ENCODE assay signal across 32 cellular contexts in genomic region chr9:23731373-23731772, GRCh38.
"Had no signal": no experiment of that assay in that cellular context is flagged by ENCODE, and none has a peak within 500 bp of the region (broad histone marks: within the 10 kb centered on the region; RNA-seq: fewer than 3 reads in every experiment).

No MANE protein-coding gene starts in this region.

- H3K27ac Mint-ChIP-seq: activated CD4-positive, alpha-beta memory T cell treated with anti-CD3 and anti-CD28 coated beads, Interleukin-2, amount 10 ng/mL, durations not matched to agents 7 days and 5 days; activated CD4-positive, alpha-beta T cell treated with anti-CD3 and anti-CD28 coated beads, Interleukin-2, amount 10 ng/mL, durations not matched to agents 7 days and 5 days; activated naive CD8-positive, alpha-beta T cell; activated T-cell treated with anti-CD3 and anti-CD28 coated beads, Interleukin-2, amount 50 U/mL, for 24 hours; activated T-cell treated with anti-CD3 and anti-CD28 coated beads, Interleukin-2, amount 50 U/mL, for 72 hours; dendritic cell treated with granulocyte-macrophage colony-stimulating factor and Interleukin-4, amounts not matched to agents 40 ng/mL and 50 ng/mL, for 4 days had no signal

- ATAC-seq: activated T-cell treated with anti-CD3 and anti-CD28 coated beads, Interleukin-2, amount 50 U/mL, for 72 hours; gastroesophageal sphincter had no signal

- H3K27me3 Mint-ChIP-seq: activated CD4-positive, alpha-beta memory T cell treated with anti-CD3 and anti-CD28 coated beads, Interleukin-2, amount 10 ng/mL, durations not matched to agents 7 days and 5 days; activated CD4-positive, alpha-beta T cell treated with anti-CD3 and anti-CD28 coated beads, Interleukin-2, amount 10 ng/mL, durations not matched to agents 7 days and 5 days; activated naive CD8-positive, alpha-beta T cell; activated T-cell treated with anti-CD3 and anti-CD28 coated beads, Interleukin-2, amount 50 U/mL, for 24 hours; central memory CD8-positive, alpha-beta T cell; dendritic cell treated with granulocyte-macrophage colony-stimulating factor and Interleukin-4, amounts not matched to agents 40 ng/mL and 50 ng/mL, for 4 days had no signal

- H3K4me3 ChIP-seq: coronary artery, dorsolateral prefrontal cortex, esophagus squamous epithelium, gastroesophageal sphincter had no signal

- H3K4me3 Mint-ChIP-seq: activated CD4-positive, alpha-beta memory T cell treated with anti-CD3 and anti-CD28 coated beads, Interleukin-2, amount 10 ng/mL, durations not matched to agents 7 days and 5 days; activated CD4-positive, alpha-beta T cell treated with anti-CD3 and anti-CD28 coated beads, Interleukin-2, amount 10 ng/mL, durations not matched to agents 7 days and 5 days; activated naive CD8-positive, alpha-beta T cell; activated T-cell treated with anti-CD3 and anti-CD28 coated beads, Interleukin-2, amount 50 U/mL, for 24 hours; activated T-cell treated with anti-CD3 and anti-CD28 coated beads, Interleukin-2, amount 50 U/mL, for 72 hours; central memory CD8-positive, alpha-beta T cell; dendritic cell treated with granulocyte-macrophage colony-stimulating factor and Interleukin-4, amounts not matched to agents 40 ng/mL and 50 ng/mL, for 4 days had no signal

- H3K36me3 ChIP-seq: brain microvascular endothelial cell, esophagus squamous epithelium, gastroesophageal sphincter had no signal

- H3K9me3 Mint-ChIP-seq: activated CD4-positive, alpha-beta T cell treated with anti-CD3 and anti-CD28 coated beads, Interleukin-2, amount 10 ng/mL, durations not matched to agents 7 days and 5 days; dendritic cell treated with granulocyte-macrophage colony-stimulating factor and Interleukin-4, amounts not matched to agents 40 ng/mL and 50 ng/mL, for 4 days had no signal

- H3K4me1 Mint-ChIP-seq: activated CD4-positive, alpha-beta memory T cell treated with anti-CD3 and anti-CD28 coated beads, Interleukin-2, amount 10 ng/mL, durations not matched to agents 7 days and 5 days; activated CD4-positive, alpha-beta T cell treated with anti-CD3 and anti-CD28 coated beads, Interleukin-2, amount 10 ng/mL, durations not matched to agents 7 days and 5 days; central memory CD8-positive, alpha-beta T cell had no signal

- FAIRE-seq: astrocyte, bronchial epithelial cell, endometrium, endothelial cell of umbilical vein had no signal

- H3K27me3 ChIP-seq: brain microvascular endothelial cell, dorsolateral prefrontal cortex, esophagus squamous epithelium, gastroesophageal sphincter had no signal

- DNase-seq: activated CD4-positive, alpha-beta memory T cell treated with anti-CD3 and anti-CD28 coated beads, Interleukin-2, amount 10 ng/mL, durations not matched to agents 7 days and 5 days; activated CD4-positive, alpha-beta T cell treated with anti-CD3 and anti-CD28 coated beads for 1 hour; activated CD4-positive, alpha-beta T cell treated with anti-CD3 and anti-CD28 coated beads for 4 hours; activated CD4-positive, alpha-beta T cell treated with anti-CD3 and anti-CD28 coated beads, Interleukin-2, amount 10 ng/mL, durations not matched to agents 7 days and 5 days; activated CD4-positive, alpha-beta T cell treated with anti-CD3 and anti-CD28 coated beads, Interleukin-2, amount 50 U/mL, for 4 hours; activated CD4-positive, CD25-positive, alpha-beta regulatory T cell; activated CD8-positive, alpha-beta memory T cell treated with anti-CD3 and anti-CD28 coated beads, Interleukin-2, amount 50 U/mL, for 48 hours; activated effector memory CD4-positive, alpha-beta T cell treated with Interleukin-2 at 50 U/mL for 16 hours; activated gamma-delta T cell treated with Interleukin-2 at 50 U/mL for 16 hours; activated naive CD4-positive, alpha-beta T cell treated with anti-CD3 and anti-CD28 coated beads, Interleukin-2, amount 50 U/mL, for 16 hours; activated naive CD4-positive, alpha-beta T cell treated with Interleukin-2 at 50 U/mL for 16 hours; activated T-cell treated with anti-CD3 and anti-CD28 coated beads for 4 hours; activated T-cell treated with anti-CD3 and anti-CD28 coated beads, Interleukin-2, amount 50 U/mL, for 24 hours; activated T-cell treated with anti-CD3 and anti-CD28 coated beads, Interleukin-2, amount 50 U/mL, for 72 hours; amniotic stem cell; anterior cingulate cortex; brain microvascular endothelial cell; dorsolateral prefrontal cortex; effector memory CD4-positive, alpha-beta T cell; esophagus squamous epithelium; foreskin melanocyte; T-helper 2 cell had no signal

- H3K9me3 ChIP-seq: esophagus squamous epithelium, gastroesophageal sphincter had no signal

- H3K27ac ChIP-seq: brain microvascular endothelial cell, coronary artery, dorsolateral prefrontal cortex, epithelial cell of prostate, esophagus squamous epithelium, gastroesophageal sphincter had no signal

- H3K36me3 Mint-ChIP-seq: activated naive CD8-positive, alpha-beta T cell had no signal

- H3K4me1 ChIP-seq: esophagus squamous epithelium, gastroesophageal sphincter had no signal
